In the genomic region with DNA sequence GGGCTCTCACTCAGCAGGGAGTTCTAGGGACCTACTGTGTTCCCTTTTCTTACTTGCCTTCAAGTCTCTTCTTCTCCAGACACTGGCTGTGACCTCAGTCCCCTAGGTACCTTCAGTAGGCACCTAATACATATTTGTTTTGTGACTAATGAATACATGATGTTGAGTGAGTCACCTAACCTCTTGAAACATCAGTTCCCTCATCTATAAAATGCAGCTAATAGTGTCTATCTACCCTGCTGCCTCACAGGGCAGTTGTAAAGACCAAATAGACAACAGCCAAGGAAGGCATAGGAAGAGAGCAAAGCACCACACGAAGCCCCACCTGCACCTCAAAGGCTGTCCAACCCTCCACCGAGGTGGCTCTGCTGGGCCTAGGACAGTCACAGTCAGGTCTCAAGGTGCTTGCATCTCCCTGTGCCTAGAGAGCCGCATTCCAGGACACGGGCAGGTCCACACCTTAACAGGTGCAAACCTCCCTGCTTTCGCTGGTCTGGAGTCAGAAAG, we compare ENCODE assay signal across 15 cellular contexts. TPM values are rescaled to one million over a fixed set of nuclear protein-coding genes. Genes with fewer than 3 reads are reported as not detected.
DNase-seq lines count a peak whose midpoint lies in the region; ATAC-seq, FAIRE-seq and TF ChIP-seq lines count a peak whose summit lies in the region.
"Had no signal": no experiment of that assay in that cellular context is flagged by ENCODE, and none has a peak within 500 bp of the region (broad histone marks: within the 10 kb centered on the region; RNA-seq: fewer than 3 reads in every experiment).

No MANE protein-coding gene starts in this region.

- no peak for TF ChIP-seq POLR2A in GM12892 (IDR thresholded peaks at IDR 0.05; ENCODE audit: low read depth, low read length)

- H3K36me3 ChIP-seq in osteoblast (ENCODE audit: insufficient read depth, low read length), result no peaks in the 10 kb centered on the region
- no peaks in the 10 kb centered on the region for H3K36me3 ChIP-seq in Caco-2 (ENCODE audit: control insufficient read depth, insufficient read depth, low read length)
- H3K36me3 ChIP-seq: upper lobe of left lung had no signal

- peak; percentile 27 for DNase-seq in COLO668 (lab: John Stamatoyannopoulos, UW; ENCODE audit: unreplicated experiment)
- DNase-seq in LHCN-M2 (ENCODE audit: low read depth), result peak; percentile 65
- peak; percentile 57 for DNase-seq in choroid plexus epithelial cell (ENCODE audit: low read depth)
- peak; percentile 65 for DNase-seq in osteoblast (ENCODE audit: insufficient read length, low spot score, missing footprints)
- DNase-seq in Caco-2, result no peak
- no peak for DNase-seq in stimulated activated naive B cell treated with anti-CD40 and anti-IgM and Interleukin-4, amounts not matched to agents 10 μg/mL and 1 μg/mL and 100 μg/mL, for 72 hours
- DNase-seq in GM12892 (ENCODE audit: insufficient read length), result no peak
- DNase-seq: anterior cingulate cortex; CD8-positive, alpha-beta T cell; endodermal cell; NCI-H1417 treated with DMSO at 0.1 percent for 48 hours; upper lobe of left lung had no signal

- no peak for FAIRE-seq in GM12892 (lab: Jason Lieb, UNC)
- FAIRE-seq: GM12878 had no signal

- peak overlapping the region; percentile 32 for H3K4me2 ChIP-seq in osteoblast (ENCODE audit: insufficient read depth, low read length)

- H3K27ac Mint-ChIP-seq in Caco-2 (ENCODE audit: unreplicated experiment), result no peak overlapping the region
- H3K27ac Mint-ChIP-seq in stimulated activated naive B cell treated with anti-CD40 and anti-IgM and Interleukin-4, amounts not matched to agents 10 μg/mL and 1 μg/mL and 100 μg/mL, for 72 hours, result no peak overlapping the region
- H3K27ac Mint-ChIP-seq: CD8-positive, alpha-beta T cell; endodermal cell had no signal

- intact Hi-C loops in Caco-2 (cut with micrococcal nuclease; ENCODE audit: unreplicated experiment), result no loop called here

- peak overlapping the region; percentile 29 for H3K27ac ChIP-seq in osteoblast (ENCODE audit: low read depth, low read length)

- H3K4me1 ChIP-seq in osteoblast (ENCODE audit: insufficient read depth, low read length), result peaks cover 34% of the 10 kb centered on the region
- H3K4me1 ChIP-seq in Caco-2, result no peaks in the 10 kb centered on the region

- H3K27me3 Mint-ChIP-seq in Caco-2 (ENCODE audit: insufficient read depth, unreplicated experiment), result no peaks in the 10 kb centered on the region
- H3K27me3 Mint-ChIP-seq in stimulated activated naive B cell treated with anti-CD40 and anti-IgM and Interleukin-4, amounts not matched to agents 10 μg/mL and 1 μg/mL and 100 μg/mL, for 72 hours, result no peaks in the 10 kb centered on the region

- no peak overlapping the region for H3K4me3 Mint-ChIP-seq in Caco-2 (ENCODE audit: unreplicated experiment)
- H3K4me3 Mint-ChIP-seq in stimulated activated naive B cell treated with anti-CD40 and anti-IgM and Interleukin-4, amounts not matched to agents 10 μg/mL and 1 μg/mL and 100 μg/mL, for 72 hours, result no peak overlapping the region
- H3K4me3 Mint-ChIP-seq: CD8-positive, alpha-beta T cell; endodermal cell had no signal

- H3K4me1 Mint-ChIP-seq in Caco-2 (ENCODE audit: low read depth, unreplicated experiment), result peaks cover 15% of the 10 kb centered on the region
- peaks cover 4 to 6% of the 10 kb centered on the region in 2 donors for H3K4me1 Mint-ChIP-seq in stimulated activated naive B cell treated with anti-CD40 and anti-IgM and Interleukin-4, amounts not matched to agents 10 μg/mL and 1 μg/mL and 100 μg/mL, for 72 hours
- H3K4me1 Mint-ChIP-seq: endodermal cell had no signal

- ATAC-seq in stimulated activated naive B cell treated with anti-CD40 and anti-IgM and Interleukin-4, amounts not matched to agents 10 μg/mL and 1 μg/mL and 100 μg/mL, for 72 hours (replicated peaks), result no peak
- no peak for ATAC-seq in GM18861 (IDR thresholded peaks at IDR 0.05; ENCODE audit: unreplicated experiment)
- ATAC-seq: CD8-positive, alpha-beta T cell; GM12878; sciatic nerve had no signal

- H3K9me3 ChIP-seq in osteoblast (ENCODE audit: low read depth, low read length) (peaks cover 3% of the 10 kb centered on the region), Caco-2 (no peaks in the 10 kb centered on the region)
- H3K9me3 ChIP-seq: upper lobe of left lung had no signal

- no peaks in the 10 kb centered on the region for H3K79me2 ChIP-seq in osteoblast (ENCODE audit: insufficient read depth, low read length)

- H3K4me3 ChIP-seq in choroid plexus epithelial cell (ENCODE audit: low read depth, low read length) (no peak overlapping the region), osteoblast (ENCODE audit: insufficient read depth, low read length) (no peak overlapping the region), Caco-2 (ENCODE audit: low read depth, low read length) (no peak overlapping the region)
- H3K4me3 ChIP-seq: GM12878, upper lobe of left lung had no signal

- POLR2A ChIA-PET in Caco-2 (lab: Charles Lee), result no interaction called here

- BruUV-seq in Caco-2 (replicated peaks; lab: Mats Ljungman, UMichigan), result no TSS peak

- H3K9me3 Mint-ChIP-seq in Caco-2 (ENCODE audit: unreplicated experiment), result no peaks in the 10 kb centered on the region
- H3K9me3 Mint-ChIP-seq in stimulated activated naive B cell treated with anti-CD40 and anti-IgM and Interleukin-4, amounts not matched to agents 10 μg/mL and 1 μg/mL and 100 μg/mL, for 72 hours, result peaks cover 3 to 8% of the 10 kb centered on the region in 2 donors
- H3K9me3 Mint-ChIP-seq: CD8-positive, alpha-beta T cell had no signal

- no peaks in the 10 kb centered on the region for H4K20me1 ChIP-seq in osteoblast (ENCODE audit: insufficient read depth, low read length)

- CTCF ChIA-PET in Caco-2 (lab: Charles Lee), result no interaction called here

- H3K27me3 ChIP-seq in osteoblast (ENCODE audit: insufficient read depth, low read length) (no peaks in the 10 kb centered on the region), Caco-2 (replicated peaks; ENCODE audit: control insufficient read depth, insufficient read depth, low read length) (no peaks in the 10 kb centered on the region)
- H3K27me3 ChIP-seq: upper lobe of left lung had no signal

- TF ChIP-seq CTCF in choroid plexus epithelial cell (conservative IDR thresholded peaks at IDR 0.05; ENCODE audit: low read depth, low read length), result no peak
- TF ChIP-seq CTCF in osteoblast (IDR thresholded peaks at IDR 0.05; ENCODE audit: extremely low read depth, low read depth, low read length), result no peak
- no peak for TF ChIP-seq CTCF in Caco-2 (IDR thresholded peaks at IDR 0.05; ENCODE audit: insufficient read depth in 1 of 2, low read depth in 1 of 2, low read length in 1 of 2, severe bottlenecking in 1 of 2, unreplicated experiment in 1 of 2)

- no peaks in the 10 kb centered on the region for H3K36me3 Mint-ChIP-seq in Caco-2 (ENCODE audit: insufficient read depth, unreplicated experiment)
- peaks cover 0 to 2% of the 10 kb centered on the region in 2 donors for H3K36me3 Mint-ChIP-seq in stimulated activated naive B cell treated with anti-CD40 and anti-IgM and Interleukin-4, amounts not matched to agents 10 μg/mL and 1 μg/mL and 100 μg/mL, for 72 hours
- H3K36me3 Mint-ChIP-seq: CD8-positive, alpha-beta T cell had no signal

- H2AFZ ChIP-seq in osteoblast (ENCODE audit: low read length), result no peak overlapping the region

RNA-seq across cellular contexts. Expression of gene DAPK2, which starts 29.1 kb away (rescaled TPM):
- total RNA-seq in LHCN-M2 (2014; rRNA removed) (0.06 and 2.2 TPM in 2 replicates), osteoblast (23.5 and 31.8 TPM in 2 replicates), Caco-2 (2022) (1.4 and 2.2 TPM in 2 replicates)
- polyA plus RNA-seq in LHCN-M2 (2012), result 1.1 TPM
- 8.3 TPM for polyA plus RNA-seq in GM12892 (2012; ENCODE audit: missing spikeins)

Comparison
In these comparisons a context has a peak if more than half of its experiments do, and no peak if none do; other contexts are left out.
1. DNase-seq: peak in COLO668 (single experiment), LHCN-M2 (single experiment), choroid plexus epithelial cell (single experiment) and osteoblast (single experiment); none in Caco-2 (0 of 2), stimulated activated naive B cell treated with anti-CD40 and anti-IgM and Interleukin-4, amounts not matched to agents 10 μg/mL and 1 μg/mL and 100 μg/mL, for 72 hours (single experiment) and GM12892 (single experiment).